ENCODE assay signal across 10 cellular contexts in genomic region chr16:82344157-82344556, GRCh38.
DNase-seq lines count a peak whose midpoint lies in the region; ATAC-seq, FAIRE-seq and TF ChIP-seq lines count a peak whose summit lies in the region.
"Had no signal": no experiment of that assay in that cellular context is flagged by ENCODE, and none has a peak within 500 bp of the region (broad histone marks: within the 10 kb centered on the region; RNA-seq: fewer than 3 reads in every experiment).

No MANE protein-coding gene starts in this region.

- H3K27ac ChIP-seq in foreskin keratinocyte (no peak overlapping the region), pancreas (no peak overlapping the region)

- peaks cover 24% of the 10 kb centered on the region for H3K27me3 Mint-ChIP-seq in activated naive CD8-positive, alpha-beta T cell treated with anti-CD3 and anti-CD28 coated beads for 36 hours

- no peaks in the 10 kb centered on the region for H3K9me3 Mint-ChIP-seq in activated naive CD8-positive, alpha-beta T cell treated with anti-CD3 and anti-CD28 coated beads for 36 hours

- H3K4me1 Mint-ChIP-seq in activated naive CD8-positive, alpha-beta T cell treated with anti-CD3 and anti-CD28 coated beads for 36 hours = no peaks in the 10 kb centered on the region
- H3K4me1 Mint-ChIP-seq: naive B cell had no signal

- no peaks in the 10 kb centered on the region for H3K9me3 ChIP-seq in pancreas

- H3K36me3 Mint-ChIP-seq in activated naive CD8-positive, alpha-beta T cell treated with anti-CD3 and anti-CD28 coated beads for 36 hours = no peaks in the 10 kb centered on the region
- H3K36me3 Mint-ChIP-seq: naive B cell had no signal

- intact Hi-C loops in pancreas (cut with DNase I) = loop anchor here in 1 of 3 donors (10.0 kb wide), 1 partner anchor 79 kb away; no protein-coding TSS in a partner anchor

- DNase-seq in NCI-H69 (lab: John Stamatoyannopoulos, UW) (peak; percentile 33), foreskin keratinocyte (no peak), pancreas (no peak), EL (no peak)
- no peak for DNase-seq in activated T-cell treated with anti-CD3 and anti-CD28 coated beads, Interleukin-2, amount 50 U/mL, for 48 hours
- DNase-seq in activated naive CD8-positive, alpha-beta T cell treated with anti-CD3 and anti-CD28 coated beads for 36 hours = no peak
- DNase-seq: naive B cell had no signal

- WGBS in pancreas, 2 donors = 21 to 38% methylated on average over 4 of the region's 4 CpGs

- no peak overlapping the region for H3K27ac Mint-ChIP-seq in activated naive CD8-positive, alpha-beta T cell treated with anti-CD3 and anti-CD28 coated beads for 36 hours
- H3K27ac Mint-ChIP-seq: naive B cell had no signal

- no peak overlapping the region for H3K4me3 Mint-ChIP-seq in activated naive CD8-positive, alpha-beta T cell treated with anti-CD3 and anti-CD28 coated beads for 36 hours
- H3K4me3 Mint-ChIP-seq: naive B cell had no signal

- H3K27me3 ChIP-seq in foreskin keratinocyte = peaks cover 45% of the 10 kb centered on the region
- no peaks in the 10 kb centered on the region for H3K27me3 ChIP-seq in pancreas

- no peak overlapping the region for H3K4me3 ChIP-seq in pancreas

- H3K4me1 ChIP-seq in foreskin keratinocyte = no peaks in the 10 kb centered on the region
- H3K4me1 ChIP-seq in pancreas = no peaks in the 10 kb centered on the region

- peak; percentile 49 for ATAC-seq in foreskin keratinocyte
- ATAC-seq in pancreas = peak; percentile 58 to 85 (median 74)
- ATAC-seq in HG03175 (IDR thresholded peaks at IDR 0.05; ENCODE audit: unreplicated experiment) = no peak

- no peaks in the 10 kb centered on the region for H3K36me3 ChIP-seq in pancreas

- no peak for FAIRE-seq in pancreas (lab: Jason Lieb, UNC)
- FAIRE-seq: TTC549 had no signal

- TF ChIP-seq CTCF in GM12874 (IDR thresholded peaks at IDR 0.05; ENCODE audit: insufficient read depth, low read depth, low read length) (peak; percentile 47), foreskin keratinocyte (conservative IDR thresholded peaks at IDR 0.05) (peak; percentile 57), pancreas (IDR thresholded peaks at IDR 0.05) (peak in 3 of 4 donors; percentile 19 to 34 (median 30))
